In the genomic region with DNA sequence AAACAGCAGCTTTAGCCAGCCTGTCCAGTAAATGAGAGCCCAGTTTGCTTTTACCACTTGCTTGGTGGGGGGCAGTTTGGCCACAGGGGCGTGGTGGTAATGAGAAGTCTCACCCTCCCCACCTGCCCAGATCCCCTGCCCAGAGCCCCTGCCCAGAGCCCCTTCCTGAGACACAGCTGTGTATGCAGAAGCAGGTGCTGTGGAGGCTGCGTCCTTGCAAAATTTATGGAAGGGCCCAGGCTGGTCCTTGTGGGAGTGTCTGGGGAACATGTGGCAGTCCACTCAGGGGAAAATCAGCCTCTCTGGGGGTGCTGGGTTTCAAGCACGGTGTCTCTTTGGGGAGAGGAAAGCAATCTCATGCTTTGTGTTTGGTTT, we compare ENCODE assay signal across 12 cellular contexts. TPM values are rescaled to one million over a fixed set of nuclear protein-coding genes. Genes with fewer than 3 reads are reported as not detected.
DNase-seq lines count a peak whose midpoint lies in the region; ATAC-seq, FAIRE-seq and TF ChIP-seq lines count a peak whose summit lies in the region.
"Had no signal": no experiment of that assay in that cellular context is flagged by ENCODE, and none has a peak within 500 bp of the region (broad histone marks: within the 10 kb centered on the region; RNA-seq: fewer than 3 reads in every experiment).

No MANE protein-coding gene starts in this region.

- no peaks in the 10 kb centered on the region for H3K9me3 Mint-ChIP-seq in endodermal cell
- H3K9me3 Mint-ChIP-seq: IgD-negative memory B cell had no signal

- intact Hi-C loops in HepG2 (cut with micrococcal nuclease; ENCODE audit: unreplicated experiment) (loop anchor here (1.0 to 10.0 kb wide), 5 partner anchors 48 to 369 kb away; no protein-coding TSS in a partner anchor), right lobe of liver (cut with DNase I) (loop anchor here (5.0 to 10.0 kb wide), 3 partner anchors 49 to 366 kb away; no protein-coding TSS in a partner anchor)

- H3K9ac ChIP-seq in HepG2 (ENCODE audit: insufficient read depth, low read depth, low read length) (no peak overlapping the region), endodermal cell (ENCODE audit: extremely low read depth, low read length, poor library complexity, severe bottlenecking) (no peak overlapping the region)

- H3K27me3 ChIP-seq in HepG2 (ENCODE audit: control insufficient read depth in 1 of 2, insufficient read depth in 2 of 2, low read length in 2 of 2), result no peaks in the 10 kb centered on the region
- no peaks in the 10 kb centered on the region for H3K27me3 ChIP-seq in right lobe of liver
- H3K27me3 ChIP-seq in endodermal cell (ENCODE audit: control insufficient read depth, insufficient read depth, low read length, poor library complexity, severe bottlenecking), result no peaks in the 10 kb centered on the region
- H3K27me3 ChIP-seq: Peyer's patch, SJCRH30 had no signal

- no TSS peak for BruUV-seq in HepG2 (replicated peaks; lab: Mats Ljungman, UMichigan)

- no peak overlapping the region for H3K27ac ChIP-seq in HepG2 (ENCODE audit: extremely low read length, insufficient read depth, low read length)
- no peak overlapping the region for H3K27ac ChIP-seq in right lobe of liver
- no peak overlapping the region for H3K27ac ChIP-seq in endodermal cell (ENCODE audit: low read depth, low read length)
- H3K27ac ChIP-seq: Peyer's patch, SJCRH30 had no signal

- WGBS in HepG2 (ENCODE audit: low lambda C conversion rate), result 78% methylated on average over 2 of the region's 3 CpGs
- WGBS in right lobe of liver (ENCODE audit: insufficient coverage, low coverage, low lambda C conversion rate, missing lambda C conversion rate), result 40% methylated on average over 2 of the region's 3 CpGs
- WGBS in endodermal cell (ENCODE audit: insufficient coverage in 1 of 2, insufficient read length in 1 of 2), 2 experiments, result 81 to 100% methylated on average over 2 to 3 of the region's 3 CpGs

- ATAC-seq in HepG2 (peak; percentile 11; the same call in 1 of the 3 replicates), right lobe of liver (no peak)

- no peak for DNase-seq in HepG2 (ENCODE audit: low spot score)
- no peak for DNase-seq in right lobe of liver
- no peak for DNase-seq in endodermal cell
- no peak for DNase-seq in NCI-H1694 treated with DMSO at 0.1 percent for 48 hours (lab: John Stamatoyannopoulos, UW)
- DNase-seq in GOT3 (lab: John Stamatoyannopoulos, UW), result no peak
- no peak for DNase-seq in SIG-M5 treated with dmso at 0.1 percent for 504 hours (lab: John Stamatoyannopoulos, UW; ENCODE audit: unreplicated experiment)
- DNase-seq: DMS 273 treated with DMSO at 0.1 percent for 48 hours, NCI-H1048 had no signal

- no peaks in the 10 kb centered on the region for H3K79me2 ChIP-seq in HepG2 (ENCODE audit: insufficient read depth, low read length)

- TF ChIP-seq RAD21 in HepG2 (CRISPR knock-in tag; IDR thresholded peaks at IDR 0.05), result no peak

- H3K9me3 ChIP-seq in HepG2 (ENCODE audit: low read length) (no peaks in the 10 kb centered on the region), right lobe of liver (no peaks in the 10 kb centered on the region), endodermal cell (ENCODE audit: control insufficient read depth, low read length) (no peaks in the 10 kb centered on the region)
- H3K9me3 ChIP-seq: Peyer's patch, SJCRH30 had no signal

- no peak overlapping the region for H2AFZ ChIP-seq in HepG2 (ENCODE audit: low read length)

- TF ChIP-seq EP300 in HepG2 (IDR thresholded peaks at IDR 0.05; ENCODE audit: low read depth in 2 of 2, low read length in 2 of 2) (no peak), HepG2 (CRISPR knock-in tag; IDR thresholded peaks at IDR 0.05; ENCODE audit: borderline replicate concordance) (no peak)

- peaks cover 42% of the 10 kb centered on the region for H3K36me3 Mint-ChIP-seq in endodermal cell (ENCODE audit: low read depth)

- H4K20me1 ChIP-seq in HepG2 (ENCODE audit: insufficient read depth, low read length), result peaks cover 4% of the 10 kb centered on the region; the same call in 1 of the 2 replicates

- no peak overlapping the region for H3K4me3 Mint-ChIP-seq in endodermal cell
- H3K4me3 Mint-ChIP-seq: IgD-negative memory B cell had no signal

- no peaks in the 10 kb centered on the region for H3K27me3 Mint-ChIP-seq in endodermal cell (ENCODE audit: insufficient read depth)
- H3K27me3 Mint-ChIP-seq: IgD-negative memory B cell had no signal

- H3K4me1 ChIP-seq in HepG2 (ENCODE audit: insufficient read depth, low read length) (no peaks in the 10 kb centered on the region), right lobe of liver (no peaks in the 10 kb centered on the region), endodermal cell (ENCODE audit: control insufficient read depth, insufficient read depth, low read length) (no peaks in the 10 kb centered on the region)
- H3K4me1 ChIP-seq: Peyer's patch, SJCRH30 had no signal

- H3K36me3 ChIP-seq in HepG2 (replicated peaks in 1 of 2; ENCODE audit: control insufficient read depth in 1 of 2, insufficient read depth in 2 of 2, low read length in 2 of 2), result peaks cover 27 to 46% of the 10 kb centered on the region in 2 experiments
- H3K36me3 ChIP-seq in right lobe of liver, result peaks cover 0 to 13% (median 0%) of the 10 kb centered on the region in 4 donors
- H3K36me3 ChIP-seq in endodermal cell (ENCODE audit: control insufficient read depth, insufficient read depth, low read length), result peaks cover 13% of the 10 kb centered on the region

- H3K27ac Mint-ChIP-seq in endodermal cell, result peak overlapping the region; percentile 79
- H3K27ac Mint-ChIP-seq: IgD-negative memory B cell had no signal

- TF ChIP-seq CTCF in HepG2 (CRISPR knock-in tag; IDR thresholded peaks at IDR 0.05) (no peak), right lobe of liver (IDR thresholded peaks at IDR 0.05) (no peak), LNCAP (IDR thresholded peaks at IDR 0.05) (peak; percentile 6; the same call in 1 of the 2 replicates), endodermal cell (conservative IDR thresholded peaks at IDR 0.05) (no peak)

- no peak overlapping the region for H3K4me2 ChIP-seq in HepG2 (ENCODE audit: low read depth, low read length)

- no peak for TF ChIP-seq POLR2A in HepG2 (IDR thresholded peaks at IDR 0.05; ENCODE audit: insufficient read depth in 1 of 2, low read depth in 2 of 2, low read length in 2 of 2)
- TF ChIP-seq POLR2A in right lobe of liver (IDR thresholded peaks at IDR 0.05), result no peak

- CTCF ChIA-PET in HepG2 (lab: Yijun Ruan, JAX; ENCODE audit: low intra/inter-chr PET ratio, low total read pairs), result interaction anchor here (0.6 to 5.3 kb wide), 4 partner anchors 35 to 223 kb away, joined by 3 to 66 read pairs (median 38); no protein-coding TSS in a partner anchor

- no peak for FAIRE-seq in HepG2 (lab: Jason Lieb, UNC)

- POLR2A ChIA-PET in HepG2 (lab: Yijun Ruan, JAX), result no interaction called here

- no peak overlapping the region for H3K4me3 ChIP-seq in HepG2 (replicated peaks in 1 of 3; ENCODE audit: insufficient read depth in 1 of 3, low read depth in 2 of 3, low read length in 3 of 3)
- H3K4me3 ChIP-seq in right lobe of liver, result no peak overlapping the region
- H3K4me3 ChIP-seq in endodermal cell (ENCODE audit: low read length), result no peak overlapping the region
- H3K4me3 ChIP-seq: Peyer's patch, SJCRH30 had no signal

- H3K4me1 Mint-ChIP-seq in endodermal cell, result peaks cover 4% of the 10 kb centered on the region

- in situ Hi-C loops in HepG2 (cut with HindIII; ENCODE audit: extremely low pct_ligation_motif_present, low pct_unique_long_range_greater_than_20kb), result no loop called here

TF ChIP-seq in HepG2, 621 proteins besides CTCF, POLR2A, EP300 and RAD21 (continues in another document):
- no peak for TF ChIP-seq ZNF34 (CRISPR knock-in tag; IDR thresholded peaks at IDR 0.05; ENCODE audit: borderline replicate concordance)
- TF ChIP-seq PITX1 (CRISPR knock-in tag; IDR thresholded peaks at IDR 0.05), result peak; percentile 15; the same call in 1 of the 2 replicates

RNA-seq across cellular contexts. Expression of gene LGALS9, which starts 27.6 kb away (rescaled TPM):
- 0.40 and 0.56 TPM in 2 replicates for total RNA-seq in HepG2 (2016; rRNA removed; fragmentation: Illumina TruSeq; extraction: Trizol)
- not detected in 2 replicates for total RNA-seq in HepG2 (2016; cell fraction: cytosol; rRNA removed; fragmentation: Illumina TruSeq; extraction: Trizol; ENCODE audit: low read depth)
- total RNA-seq in HepG2 (2016; cell fraction: insoluble cytoplasmic fraction; rRNA removed; fragmentation: Illumina TruSeq; extraction: Trizol), result 0.26 TPM in 1 of 2 replicates, not detected in the other
- total RNA-seq in HepG2 (2016; cell fraction: membrane; rRNA removed; fragmentation: Illumina TruSeq; extraction: Trizol), result 0.48 TPM in 1 of 2 replicates, not detected in the other
- 0.41 and 0.59 TPM in 2 replicates for total RNA-seq in HepG2 (2016; cell fraction: nucleus; rRNA removed; fragmentation: Illumina TruSeq; extraction: Trizol)
- 1.4 and 1.6 TPM in 2 replicates for polyA plus RNA-seq in HepG2 (2011; rRNA removed)
- 0.46 and 0.60 TPM in 2 replicates for polyA plus RNA-seq in HepG2 (2011; cell fraction: cytosol; rRNA removed)
- 3.3 and 4.3 TPM in 2 replicates for polyA plus RNA-seq in HepG2 (2011; cell fraction: nucleus; rRNA removed)
- polyA plus RNA-seq in HepG2 (2012), result 2.2 and 2.8 TPM in 2 replicates
- 0.15 and 0.23 TPM in 2 replicates for polyA plus RNA-seq in HepG2 (2016; cell fraction: cytosol; fragmentation: Illumina TruSeq; extraction: Trizol; ENCODE audit: low read depth)
- 0.28 and 0.61 TPM in 2 replicates for polyA plus RNA-seq in HepG2 (2016; cell fraction: insoluble cytoplasmic fraction; fragmentation: Illumina TruSeq; extraction: Trizol; ENCODE audit: low read depth)
- polyA plus RNA-seq in HepG2 (2016; cell fraction: membrane; fragmentation: Illumina TruSeq; extraction: Trizol; ENCODE audit: low read depth), result 0.21 and 0.37 TPM in 2 replicates
- 1.3 and 2.3 TPM in 2 replicates for polyA plus RNA-seq in HepG2 (2016; cell fraction: nucleus; fragmentation: Illumina TruSeq; extraction: Trizol; ENCODE audit: insufficient read depth, low read depth)
- 1.6 and 2.5 TPM in 2 replicates for polyA minus RNA-seq in HepG2 (2011; rRNA and poly(A)+ RNA removed; ENCODE audit: low replicate concordance)
- polyA minus RNA-seq in HepG2 (2011; cell fraction: cytosol; rRNA and poly(A)+ RNA removed), result 0.62 TPM in 1 of 2 replicates, not detected in the other
- 3.3 and 3.4 TPM in 2 replicates for polyA minus RNA-seq in HepG2 (2011; cell fraction: nucleus; rRNA and poly(A)+ RNA removed)
- 10 to 100 TPM in 4 of 6 experiments, 1 to 10 TPM in 2; 9.1 to 37.9 (median 12.4) TPM for total RNA-seq in right lobe of liver
- total RNA-seq in endodermal cell, result 1 to 10 TPM; 1.6 to 2.9 TPM
- 2.1 TPM for polyA plus RNA-seq in endodermal cell (2013, experiment 1 of 2)
- polyA plus RNA-seq in endodermal cell (2013, experiment 2 of 2), result 2.1 TPM
